In the genomic region with DNA sequence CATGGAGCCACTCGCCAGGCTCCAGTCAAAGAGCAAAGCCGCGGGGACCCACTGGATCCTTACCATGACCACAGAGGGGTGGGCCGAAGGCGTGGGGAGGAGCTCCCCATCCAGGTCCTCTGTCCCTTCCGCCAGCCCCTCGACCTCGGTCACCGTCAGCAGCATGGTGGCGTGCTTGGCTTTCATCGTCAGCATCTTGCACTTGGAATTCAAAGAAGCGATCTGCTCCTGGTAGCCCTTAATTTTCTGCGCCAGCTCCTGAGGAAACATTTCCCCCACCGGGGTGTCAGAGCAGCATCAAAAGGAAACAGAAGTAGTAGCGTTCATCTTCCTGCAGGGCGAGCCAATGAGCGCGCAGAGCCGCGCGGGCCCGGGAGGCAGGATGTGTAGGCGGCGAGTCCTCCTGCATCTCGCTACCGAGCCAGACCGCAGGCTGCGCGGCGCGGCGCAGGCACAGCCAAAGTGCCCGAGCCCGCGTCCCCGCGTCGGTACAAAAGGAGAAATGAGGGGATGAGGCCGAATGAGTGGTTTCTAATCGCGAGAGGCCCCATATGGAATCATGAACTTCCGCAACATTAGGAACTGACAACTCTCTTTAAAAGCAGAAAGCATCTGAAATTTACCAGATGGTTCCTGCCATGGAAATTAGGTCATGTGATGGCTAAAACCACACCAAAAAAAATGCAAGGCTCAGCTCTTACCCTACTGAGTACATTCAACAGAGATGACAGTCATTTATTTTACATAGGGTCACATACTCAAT, we compare ENCODE assay signal across 8 cellular contexts.
A peak's percentile ranks its signal among the peaks of the same experiment; 100 is the strongest.
DNase-seq lines count a peak whose midpoint lies in the region; ATAC-seq and TF ChIP-seq lines count a peak whose summit lies in the region.

No MANE protein-coding gene starts in this region.

- H3K27me3 Mint-ChIP-seq in chondrocyte (ENCODE audit: low read depth): no peaks in the 10 kb centered on the region

- TF ChIP-seq POLR2A in GM18526 (IDR thresholded peaks at IDR 0.05; ENCODE audit: extremely low read depth, insufficient read length): peak; percentile 73

- peak; percentile 88 for ATAC-seq in HG03064 (IDR thresholded peaks at IDR 0.05; ENCODE audit: low read depth, unreplicated experiment)

- TF ChIP-seq CTCF in chondrocyte (IDR thresholded peaks at IDR 0.05): peak; percentile 80

- DNase-seq in A172 (ENCODE audit: low spot score) (peak; percentile 74), NCI-H345 treated with DMSO at 0.1 percent for 48 hours (lab: John Stamatoyannopoulos, UW; ENCODE audit: unreplicated experiment) (peak; percentile 81), chondrocyte (ENCODE audit: low spot score) (no peak), kidney glomerular epithelial cell (lab: John Stamatoyannopoulos, UW) (peak; percentile 35)
- DNase-seq in activated CD4-positive, alpha-beta T cell treated with anti-CD3 and anti-CD28 coated beads for 1 hour: peak; percentile 83
- DNase-seq in stimulated activated CD4-positive, alpha-beta T cell treated with anti-CD3 and anti-CD28 coated beads, Interleukin-15, amount 100 ng/mL, for 48 hours (ENCODE audit: low read depth in 2 of 2): peak; percentile 80 to 84

- H3K4me1 Mint-ChIP-seq in chondrocyte (ENCODE audit: low read depth): peaks cover 25% of the 10 kb centered on the region

- H3K4me3 Mint-ChIP-seq in chondrocyte (ENCODE audit: unreplicated experiment): peak overlapping the region; percentile 92

- H3K27ac Mint-ChIP-seq in chondrocyte (ENCODE audit: unreplicated experiment): peak overlapping the region; percentile 97

- peaks cover 26% of the 10 kb centered on the region for H3K36me3 Mint-ChIP-seq in chondrocyte (ENCODE audit: low read depth)

- no peaks in the 10 kb centered on the region for H3K9me3 Mint-ChIP-seq in chondrocyte (ENCODE audit: low read depth)
